ENCODE assay signal across 27 cellular contexts in the genomic region with DNA sequence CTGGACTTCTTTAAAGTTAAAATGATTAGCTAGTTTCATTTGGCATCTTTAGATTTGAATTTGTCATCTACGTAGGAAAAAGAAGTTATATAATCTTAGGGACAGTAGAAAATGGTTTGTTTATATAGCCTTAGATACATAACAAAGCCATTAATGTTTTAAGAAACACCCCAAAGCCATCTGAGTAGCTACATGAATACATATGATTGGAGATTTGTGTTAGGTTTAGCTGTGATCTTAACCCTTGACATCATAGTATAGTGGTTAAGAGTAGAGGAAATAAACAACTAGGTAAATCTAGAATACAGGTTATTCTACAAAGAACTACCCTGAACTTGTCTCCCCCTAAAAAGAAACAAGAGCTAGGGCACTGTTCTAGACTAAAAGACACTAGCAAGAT.
"Had no signal": no experiment of that assay in that cellular context is flagged by ENCODE, and none has a peak within 500 bp of the region (broad histone marks: within the 10 kb centered on the region; RNA-seq: fewer than 3 reads in every experiment).

No MANE protein-coding gene starts in this region.

- H3K4me2 ChIP-seq: KMS-11 had no signal

- H3K27ac Mint-ChIP-seq: activated CD4-positive, alpha-beta memory T cell treated with anti-CD3 and anti-CD28 coated beads, Interleukin-2, amount 10 ng/mL, durations not matched to agents 7 days and 5 days; activated naive CD4-positive, alpha-beta T cell treated with anti-CD3 and anti-CD28 coated beads, Interleukin-2, amount 10 ng/mL, durations not matched to agents 7 days and 5 days; activated naive CD8-positive, alpha-beta T cell treated with anti-CD3 and anti-CD28 coated beads for 36 hours; activated T-helper 2 cell treated with anti-CD3 and anti-CD28 coated beads, Interferon-gamma antibody, Interleukin-2, Interleukin-4, amounts not matched to agents 10 μg/mL and 5 μg/mL and 100 μg/mL, durations not matched to agents 14 hours and 24 hours and 36 hours; WTC11 had no signal

- H3K27me3 Mint-ChIP-seq: activated CD4-positive, alpha-beta memory T cell treated with anti-CD3 and anti-CD28 coated beads, Interleukin-2, amount 10 ng/mL, durations not matched to agents 7 days and 5 days; activated naive CD4-positive, alpha-beta T cell treated with anti-CD3 and anti-CD28 coated beads, Interleukin-2, amount 10 ng/mL, durations not matched to agents 7 days and 5 days; activated naive CD8-positive, alpha-beta T cell treated with anti-CD3 and anti-CD28 coated beads for 36 hours had no signal

- H3K4me3 Mint-ChIP-seq: activated CD4-positive, alpha-beta memory T cell treated with anti-CD3 and anti-CD28 coated beads, Interleukin-2, amount 10 ng/mL, durations not matched to agents 7 days and 5 days; activated naive CD4-positive, alpha-beta T cell treated with anti-CD3 and anti-CD28 coated beads, Interleukin-2, amount 10 ng/mL, durations not matched to agents 7 days and 5 days; activated naive CD8-positive, alpha-beta T cell treated with anti-CD3 and anti-CD28 coated beads for 36 hours; WTC11 had no signal

- H3K4me1 ChIP-seq: Peyer's patch, SJSA1 had no signal

- H3K9ac ChIP-seq: KMS-11 had no signal

- H3K36me3 ChIP-seq: cardiac muscle cell had no signal

- H3K9me3 ChIP-seq: Peyer's patch, SJSA1 had no signal

- H3K4me3 ChIP-seq: cardiac muscle cell, Peyer's patch, SJSA1 had no signal

- H3K27ac ChIP-seq: brain microvascular endothelial cell, cardiac muscle cell, KMS-11, RWPE1, SJSA1 had no signal

- H3K9me3 Mint-ChIP-seq: activated CD4-positive, alpha-beta memory T cell treated with anti-CD3 and anti-CD28 coated beads, Interleukin-2, amount 10 ng/mL, durations not matched to agents 7 days and 5 days; activated naive CD4-positive, alpha-beta T cell treated with anti-CD3 and anti-CD28 coated beads, Interleukin-2, amount 10 ng/mL, durations not matched to agents 7 days and 5 days had no signal

- DNase-seq: activated CD4-positive, alpha-beta memory T cell treated with anti-CD3 and anti-CD28 coated beads, Interleukin-2, amount 10 ng/mL, durations not matched to agents 7 days and 5 days; activated CD4-positive, alpha-beta T cell treated with anti-CD3 and anti-CD28 coated beads, Interleukin-2, amount 50 U/mL, for 1 hour; activated gamma-delta T cell treated with Interleukin-2 at 50 U/mL for 16 hours; activated naive CD4-positive, alpha-beta T cell treated with anti-CD3 and anti-CD28 coated beads, Interleukin-2, amount 10 ng/mL, durations not matched to agents 7 days and 5 days; activated naive CD8-positive, alpha-beta T cell treated with anti-CD3 and anti-CD28 coated beads for 36 hours; activated T-cell treated with anti-CD3 and anti-CD28 coated beads for 4 hours; activated T-cell treated with anti-CD3 and anti-CD28 coated beads, Interleukin-2, amount 50 U/mL, for 48 hours; brain microvascular endothelial cell; cerebellar nuclear complex; MV-4-11; NCI-H1092 treated with DMSO at 0.1 percent for 48 hours; NCI-H1417 treated with DMSO at 0.1 percent for 48 hours; NCI-H1694 treated with DMSO at 0.1 percent for 48 hours; NCI-H2081; NCI-H510A treated with DMSO at 0.1 percent for 48 hours; NCI-H69; NK-92 treated with Interleukin-12 subunit alpha and Interleukin-12 subunit beta, amount 100 ng/mL, for 24 hours; Peyer's patch; Right ventricle myocardium superior; SW 1271 had no signal

- ATAC-seq: SK-N-SH treated with all-trans-retinoic acid at 6 μM for 48 hours, WTC11 had no signal

- H3K27me3 ChIP-seq: brain microvascular endothelial cell, cardiac muscle cell, Peyer's patch, SJSA1 had no signal
